ENCODE assay signal across 8 cellular contexts in genomic region chr16:1920727-1921155, GRCh38. TPM values are rescaled to one million over a fixed set of nuclear protein-coding genes. Genes with fewer than 3 reads are reported as not detected.
DNase-seq lines count a peak whose midpoint lies in the region; ATAC-seq, FAIRE-seq and TF ChIP-seq lines count a peak whose summit lies in the region.

No MANE protein-coding gene starts in this region.

- ATAC-seq in activated naive CD4-positive, alpha-beta T cell treated with anti-CD3 and anti-CD28 coated beads, Interleukin-2, amount 50 U/mL, for 72 hours = peak; percentile 29 to 76

- H3K27ac ChIP-seq in endothelial cell of umbilical vein (ENCODE audit: insufficient read depth, low read depth, low read length) (no peak overlapping the region), testis (no peak overlapping the region), esophagus squamous epithelium (no peak overlapping the region), smooth muscle cell (ENCODE audit: low read depth) (no peak overlapping the region)

- H3K36me3 Mint-ChIP-seq in activated naive CD4-positive, alpha-beta T cell treated with anti-CD3 and anti-CD28 coated beads, Interleukin-2, amount 50 U/mL, for 72 hours = peaks cover 0 to 10% of the 10 kb centered on the region in 2 donors
- H3K36me3 Mint-ChIP-seq in activated naive CD4-positive, alpha-beta T cell treated with anti-CD3 and anti-CD28 coated beads for 36 hours (ENCODE audit: low read depth) = no peaks in the 10 kb centered on the region

- H2AFZ ChIP-seq in endothelial cell of umbilical vein (ENCODE audit: low read depth, low read length) (no peak overlapping the region), smooth muscle cell (ENCODE audit: low read depth) (no peak overlapping the region)

- H3K4me1 ChIP-seq in endothelial cell of umbilical vein (ENCODE audit: control insufficient read depth, extremely low read depth, insufficient read depth, low read length) = no peaks in the 10 kb centered on the region
- H3K4me1 ChIP-seq in testis = peaks cover 9% of the 10 kb centered on the region
- peaks cover 32 to 66% (median 34%) of the 10 kb centered on the region in 3 donors for H3K4me1 ChIP-seq in esophagus squamous epithelium
- peaks cover 14% of the 10 kb centered on the region for H3K4me1 ChIP-seq in smooth muscle cell (ENCODE audit: low read depth)

- H3K27me3 ChIP-seq in endothelial cell of umbilical vein (ENCODE audit: control insufficient read depth in 2 of 2, insufficient read depth in 2 of 2, low read length in 2 of 2) = peaks cover 44 to 51% of the 10 kb centered on the region in 2 experiments
- no peaks in the 10 kb centered on the region for H3K27me3 ChIP-seq in testis
- H3K27me3 ChIP-seq in esophagus squamous epithelium = peaks cover 11 to 94% (median 17%) of the 10 kb centered on the region in 4 donors
- peaks cover 50% of the 10 kb centered on the region for H3K27me3 ChIP-seq in smooth muscle cell (ENCODE audit: low read depth)

- POLR2A ChIA-PET in endothelial cell of umbilical vein (lab: Charles Lee) = no interaction called here

- no peak overlapping the region for H3K4me3 Mint-ChIP-seq in activated naive CD4-positive, alpha-beta T cell treated with anti-CD3 and anti-CD28 coated beads for 36 hours

- intact Hi-C loops in activated naive CD4-positive, alpha-beta T cell treated with anti-CD3 and anti-CD28 coated beads for 36 hours (cut with micrococcal nuclease) = no loop called here
- intact Hi-C loops in endothelial cell of umbilical vein (cut with micrococcal nuclease) = no loop called here
- intact Hi-C loops in testis (cut with DNase I; ENCODE audit: low total_unique reads) = no loop called here
- intact Hi-C loops in esophagus squamous epithelium (cut with DNase I) = loop anchor here (5.0 kb wide), 1 partner anchor 58 kb away; no protein-coding TSS in a partner anchor

- peaks cover 4% of the 10 kb centered on the region for H3K4me1 Mint-ChIP-seq in activated naive CD4-positive, alpha-beta T cell treated with anti-CD3 and anti-CD28 coated beads for 36 hours (ENCODE audit: low read depth)

- H3K4me2 ChIP-seq in endothelial cell of umbilical vein (ENCODE audit: insufficient read depth, low read length) = no peak overlapping the region
- H3K4me2 ChIP-seq in smooth muscle cell = no peak overlapping the region

- DNase-seq in activated naive CD4-positive, alpha-beta T cell treated with anti-CD3 and anti-CD28 coated beads, Interleukin-2, amount 50 U/mL, for 72 hours (ENCODE audit: low spot score in 2 of 2) = peak in 1 of 2 donors; percentile 46
- DNase-seq in activated naive CD4-positive, alpha-beta T cell treated with anti-CD3 and anti-CD28 coated beads for 36 hours = no peak
- peak; percentile 34 for DNase-seq in NOMO-1 treated with DMSO at 0.1 percent for 48 hours (lab: John Stamatoyannopoulos, UW; ENCODE audit: unreplicated experiment)
- DNase-seq in endothelial cell of umbilical vein (ENCODE audit: low read depth, low spot score) = peak; percentile 29
- DNase-seq in testis = peak; percentile 37
- no peak for DNase-seq in esophagus squamous epithelium (lab: John Stamatoyannopoulos, UW)
- DNase-seq in smooth muscle cell (lab: John Stamatoyannopoulos, UW; ENCODE audit: unreplicated experiment) = no peak
- DNase-seq in GF-D8 (lab: John Stamatoyannopoulos, UW) = no peak

- H3K79me2 ChIP-seq in endothelial cell of umbilical vein (ENCODE audit: control insufficient read depth, insufficient read depth, low read length) = no peaks in the 10 kb centered on the region
- no peaks in the 10 kb centered on the region for H3K79me2 ChIP-seq in smooth muscle cell (ENCODE audit: low read depth)

- CTCF ChIA-PET in activated naive CD4-positive, alpha-beta T cell treated with anti-CD3 and anti-CD28 coated beads for 36 hours (lab: Charles Lee) = no interaction called here
- CTCF ChIA-PET in endothelial cell of umbilical vein (lab: Charles Lee) = no interaction called here

- no TSS peak for BruUV-seq in endothelial cell of umbilical vein (replicated peaks; lab: Mats Ljungman, UMichigan)

- no peaks in the 10 kb centered on the region for H3K36me3 ChIP-seq in endothelial cell of umbilical vein (ENCODE audit: control insufficient read depth in 2 of 2, extremely low read depth in 1 of 2, insufficient read depth in 2 of 2, low read length in 2 of 2)
- no peaks in the 10 kb centered on the region for H3K36me3 ChIP-seq in testis (ENCODE audit: low read depth, missing control alignments)
- no peaks in the 10 kb centered on the region for H3K36me3 ChIP-seq in esophagus squamous epithelium
- no peaks in the 10 kb centered on the region for H3K36me3 ChIP-seq in smooth muscle cell (ENCODE audit: low read depth)

- H3K27me3 Mint-ChIP-seq in activated naive CD4-positive, alpha-beta T cell treated with anti-CD3 and anti-CD28 coated beads for 36 hours (ENCODE audit: low read depth) = peaks cover 58% of the 10 kb centered on the region

- no peak overlapping the region for H3K9ac ChIP-seq in endothelial cell of umbilical vein (replicated peaks; ENCODE audit: extremely low read depth, insufficient read depth, low read length)
- no peak overlapping the region for H3K9ac ChIP-seq in smooth muscle cell (ENCODE audit: low read depth)

- H3K9me1 ChIP-seq in endothelial cell of umbilical vein (replicated peaks; ENCODE audit: control insufficient read depth, extremely low read depth, insufficient read depth, low read length) = no peaks in the 10 kb centered on the region

- dilution Hi-C loops in endothelial cell of umbilical vein (cut with MboI; ENCODE audit: extremely low pct_ligation_motif_present, low sequenced_read_pairs) = no loop called here

- no peak for FAIRE-seq in endothelial cell of umbilical vein (lab: Jason Lieb, UNC)

- TF ChIP-seq POLR2A in endothelial cell of umbilical vein (IDR thresholded peaks at IDR 0.05; ENCODE audit: low read depth, low read length) (no peak), testis (IDR thresholded peaks at IDR 0.05) (no peak), esophagus squamous epithelium (IDR thresholded peaks at IDR 0.05) (no peak)

- H3K9me3 ChIP-seq in endothelial cell of umbilical vein (replicated peaks; ENCODE audit: control insufficient read depth, insufficient read depth, low read length) (no peaks in the 10 kb centered on the region), testis (no peaks in the 10 kb centered on the region), esophagus squamous epithelium (no peaks in the 10 kb centered on the region), smooth muscle cell (replicated peaks; ENCODE audit: low read depth) (no peaks in the 10 kb centered on the region)

- no peaks in the 10 kb centered on the region for H3F3A ChIP-seq in smooth muscle cell (ENCODE audit: low read depth)

- TF ChIP-seq CTCF in endothelial cell of umbilical vein (IDR thresholded peaks at IDR 0.05; ENCODE audit: extremely low read depth in 1 of 2, insufficient read depth in 1 of 2, low read depth in 1 of 2, low read length in 2 of 2) (no peak), testis (IDR thresholded peaks at IDR 0.05) (no peak), esophagus squamous epithelium (IDR thresholded peaks at IDR 0.05) (no peak), smooth muscle cell (IDR thresholded peaks at IDR 0.05; ENCODE audit: borderline replicate concordance, insufficient read depth, poor library complexity, severe bottlenecking) (no peak)

- H3K27ac Mint-ChIP-seq in activated naive CD4-positive, alpha-beta T cell treated with anti-CD3 and anti-CD28 coated beads, Interleukin-2, amount 50 U/mL, for 72 hours = no peak overlapping the region
- no peak overlapping the region for H3K27ac Mint-ChIP-seq in activated naive CD4-positive, alpha-beta T cell treated with anti-CD3 and anti-CD28 coated beads for 36 hours

- no peaks in the 10 kb centered on the region for H4K20me1 ChIP-seq in endothelial cell of umbilical vein (replicated peaks; ENCODE audit: control insufficient read depth, extremely low read depth, insufficient read depth, low read length)
- no peaks in the 10 kb centered on the region for H4K20me1 ChIP-seq in smooth muscle cell (ENCODE audit: low read depth)

- H3K4me3 ChIP-seq in endothelial cell of umbilical vein (replicated peaks in 1 of 3; ENCODE audit: insufficient read depth in 1 of 3, low read depth in 1 of 3, low read length in 3 of 3) = no peak overlapping the region
- H3K4me3 ChIP-seq in testis = no peak overlapping the region
- no peak overlapping the region for H3K4me3 ChIP-seq in esophagus squamous epithelium
- H3K4me3 ChIP-seq in smooth muscle cell = no peak overlapping the region

- H3K9me3 Mint-ChIP-seq in activated naive CD4-positive, alpha-beta T cell treated with anti-CD3 and anti-CD28 coated beads, Interleukin-2, amount 50 U/mL, for 72 hours = peaks cover 0 to 3% of the 10 kb centered on the region in 2 donors
- H3K9me3 Mint-ChIP-seq in activated naive CD4-positive, alpha-beta T cell treated with anti-CD3 and anti-CD28 coated beads for 36 hours = no peaks in the 10 kb centered on the region

- WGBS in testis, 2 donors = 25 to 35% methylated on average over 12 to 15 of the region's 15 CpGs
- 14 to 23% methylated on average over 8 to 15 of the region's 15 CpGs for WGBS in esophagus squamous epithelium, 2 donors
- 11% methylated on average over 14 of the region's 15 CpGs for WGBS in smooth muscle cell (ENCODE audit: low lambda C conversion rate)

RNA-seq across cellular contexts. Expression of gene HS3ST6, which starts 2.5 kb away (rescaled TPM):
- total RNA-seq in activated naive CD4-positive, alpha-beta T cell treated with anti-CD3 and anti-CD28 coated beads, Interleukin-2, amount 50 U/mL, for 72 hours = not detected
- total RNA-seq in activated naive CD4-positive, alpha-beta T cell treated with anti-CD3 and anti-CD28 coated beads for 36 hours = not detected
- total RNA-seq in endothelial cell of umbilical vein (not detected in 2 replicates), testis (1 to 10 TPM in 1 of 2 donors, under 1 TPM in 1; 0.94 to 1.6 TPM), esophagus squamous epithelium (1 to 10 TPM; 1.6 to 9.9 (median 6.3) TPM), smooth muscle cell (not detected in 2 replicates)
- polyA plus RNA-seq in endothelial cell of umbilical vein (not detected in 2 replicates), testis (ENCODE audit: insufficient read depth, low read depth, low replicate concordance) (0.34 TPM), smooth muscle cell (not detected in 2 replicates)
- not detected in 2 replicates for polyA plus RNA-seq in endothelial cell of umbilical vein (2011; cell fraction: cytosol; rRNA removed)
- not detected in 2 replicates for polyA plus RNA-seq in endothelial cell of umbilical vein (2011; cell fraction: nucleus; rRNA removed)
- polyA plus RNA-seq in endothelial cell of umbilical vein (2012) = not detected in 2 replicates
- not detected in 2 replicates for polyA minus RNA-seq in endothelial cell of umbilical vein
- not detected for polyA minus RNA-seq in endothelial cell of umbilical vein (2011; cell fraction: cytosol; rRNA and poly(A)+ RNA removed)
- polyA minus RNA-seq in endothelial cell of umbilical vein (2011; cell fraction: nucleus; rRNA and poly(A)+ RNA removed) = not detected in 2 replicates

RNA-seq across cellular contexts. Expression of gene MSRB1, which starts 22.3 kb away (rescaled TPM):
- total RNA-seq in activated naive CD4-positive, alpha-beta T cell treated with anti-CD3 and anti-CD28 coated beads, Interleukin-2, amount 50 U/mL, for 72 hours = 10 to 100 TPM; 17.3 to 41.7 TPM
- total RNA-seq in activated naive CD4-positive, alpha-beta T cell treated with anti-CD3 and anti-CD28 coated beads for 36 hours = 10 to 100 TPM in 1 of 2 experiments, 1 to 10 TPM in 1; 8.5 to 11.0 TPM
- 20.7 and 25.0 TPM in 2 replicates for total RNA-seq in endothelial cell of umbilical vein
- polyA plus RNA-seq in endothelial cell of umbilical vein = 42.1 and 54.6 TPM in 2 replicates
- 36.9 and 41.4 TPM in 2 replicates for polyA plus RNA-seq in endothelial cell of umbilical vein (2011; cell fraction: cytosol; rRNA removed)
- 11.0 and 14.4 TPM in 2 replicates for polyA plus RNA-seq in endothelial cell of umbilical vein (2011; cell fraction: nucleus; rRNA removed)
- polyA plus RNA-seq in endothelial cell of umbilical vein (2012) = 31.7 and 31.9 TPM in 2 replicates
- 28.6 and 30.2 TPM in 2 replicates for polyA minus RNA-seq in endothelial cell of umbilical vein
- polyA minus RNA-seq in endothelial cell of umbilical vein (2011; cell fraction: cytosol; rRNA and poly(A)+ RNA removed) = 19.6 TPM
- polyA minus RNA-seq in endothelial cell of umbilical vein (2011; cell fraction: nucleus; rRNA and poly(A)+ RNA removed) = 4.9 and 5.0 TPM in 2 replicates
- 10 to 100 TPM; 17.5 to 19.8 TPM for total RNA-seq in testis
- polyA plus RNA-seq in testis (ENCODE audit: insufficient read depth, low read depth, low replicate concordance) = 35.2 TPM
- total RNA-seq in esophagus squamous epithelium = 10 to 100 TPM; 20.1 to 36.4 (median 21.0) TPM
- total RNA-seq in smooth muscle cell = 9.4 and 9.9 TPM in 2 replicates
- 21.8 TPM in 2 replicates for polyA plus RNA-seq in smooth muscle cell

RNA-seq across cellular contexts. Expression of gene RPL3L, which starts 33.7 kb away (rescaled TPM):
- total RNA-seq in activated naive CD4-positive, alpha-beta T cell treated with anti-CD3 and anti-CD28 coated beads, Interleukin-2, amount 50 U/mL, for 72 hours = not detected
- not detected for total RNA-seq in activated naive CD4-positive, alpha-beta T cell treated with anti-CD3 and anti-CD28 coated beads for 36 hours
- total RNA-seq in endothelial cell of umbilical vein (not detected in 2 replicates), testis (1 to 10 TPM; 7.3 to 9.8 TPM), esophagus squamous epithelium (not detected), smooth muscle cell (not detected in 2 replicates)
- polyA plus RNA-seq in endothelial cell of umbilical vein (not detected in 2 replicates), testis (ENCODE audit: insufficient read depth, low read depth, low replicate concordance) (10.4 TPM), smooth muscle cell (0.21 TPM in 1 of 2 replicates, not detected in the other)
- not detected in 2 replicates for polyA plus RNA-seq in endothelial cell of umbilical vein (2011; cell fraction: cytosol; rRNA removed)
- polyA plus RNA-seq in endothelial cell of umbilical vein (2011; cell fraction: nucleus; rRNA removed) = not detected in 2 replicates
- not detected in 2 replicates for polyA plus RNA-seq in endothelial cell of umbilical vein (2012)
- polyA minus RNA-seq in endothelial cell of umbilical vein = not detected in 2 replicates
- polyA minus RNA-seq in endothelial cell of umbilical vein (2011; cell fraction: cytosol; rRNA and poly(A)+ RNA removed) = 2.6 TPM
- not detected in 2 replicates for polyA minus RNA-seq in endothelial cell of umbilical vein (2011; cell fraction: nucleus; rRNA and poly(A)+ RNA removed)

RNA-seq across cellular contexts. Expression of gene NDUFB10, which starts 38.6 kb away (rescaled TPM):
- total RNA-seq in activated naive CD4-positive, alpha-beta T cell treated with anti-CD3 and anti-CD28 coated beads, Interleukin-2, amount 50 U/mL, for 72 hours = 10 to 100 TPM; 63.4 to 98.8 TPM
- total RNA-seq in activated naive CD4-positive, alpha-beta T cell treated with anti-CD3 and anti-CD28 coated beads for 36 hours = 100 to 1,000 TPM; 111 TPM
- total RNA-seq in endothelial cell of umbilical vein (124 and 144 TPM in 2 replicates), testis (100 to 1,000 TPM; 127 to 211 TPM), esophagus squamous epithelium (100 to 1,000 TPM; 172 to 215 (median 189) TPM), smooth muscle cell (125 and 176 TPM in 2 replicates)
- polyA plus RNA-seq in endothelial cell of umbilical vein (167 and 192 TPM in 2 replicates), testis (ENCODE audit: insufficient read depth, low read depth, low replicate concordance) (186 TPM), smooth muscle cell (278 and 295 TPM in 2 replicates)
- polyA plus RNA-seq in endothelial cell of umbilical vein (2011; cell fraction: cytosol; rRNA removed) = 174 and 195 TPM in 2 replicates
- 52.2 and 65.4 TPM in 2 replicates for polyA plus RNA-seq in endothelial cell of umbilical vein (2011; cell fraction: nucleus; rRNA removed)
- polyA plus RNA-seq in endothelial cell of umbilical vein (2012) = 171 and 179 TPM in 2 replicates
- polyA minus RNA-seq in endothelial cell of umbilical vein = 78.1 and 86.3 TPM in 2 replicates
- polyA minus RNA-seq in endothelial cell of umbilical vein (2011; cell fraction: cytosol; rRNA and poly(A)+ RNA removed) = 204 TPM
- polyA minus RNA-seq in endothelial cell of umbilical vein (2011; cell fraction: nucleus; rRNA and poly(A)+ RNA removed) = 15.7 and 31.7 TPM in 2 replicates

RNA-seq across cellular contexts. Expression of gene RPS2, which starts 43.9 kb away (rescaled TPM):
- 1,000 to 10,000 TPM; 5,211 to 5,668 TPM for total RNA-seq in activated naive CD4-positive, alpha-beta T cell treated with anti-CD3 and anti-CD28 coated beads, Interleukin-2, amount 50 U/mL, for 72 hours
- total RNA-seq in activated naive CD4-positive, alpha-beta T cell treated with anti-CD3 and anti-CD28 coated beads for 36 hours = 1,000 to 10,000 TPM; 7,042 to 7,057 TPM
- 2,793 and 3,036 TPM in 2 replicates for total RNA-seq in endothelial cell of umbilical vein
- polyA plus RNA-seq in endothelial cell of umbilical vein = 9,021 and 12,733 TPM in 2 replicates
- polyA plus RNA-seq in endothelial cell of umbilical vein (2011; cell fraction: cytosol; rRNA removed) = 5,798 and 6,829 TPM in 2 replicates
- polyA plus RNA-seq in endothelial cell of umbilical vein (2011; cell fraction: nucleus; rRNA removed) = 1,513 and 2,235 TPM in 2 replicates
- polyA plus RNA-seq in endothelial cell of umbilical vein (2012) = 4,015 and 4,701 TPM in 2 replicates
- 3,353 and 3,779 TPM in 2 replicates for polyA minus RNA-seq in endothelial cell of umbilical vein
- polyA minus RNA-seq in endothelial cell of umbilical vein (2011; cell fraction: cytosol; rRNA and poly(A)+ RNA removed) = 3,731 TPM
- 379 and 607 TPM in 2 replicates for polyA minus RNA-seq in endothelial cell of umbilical vein (2011; cell fraction: nucleus; rRNA and poly(A)+ RNA removed)
- 1,000 to 10,000 TPM in 1 of 2 donors, 100 to 1,000 TPM in 1; 744 to 1,779 TPM for total RNA-seq in testis
- 1,272 TPM for polyA plus RNA-seq in testis (ENCODE audit: insufficient read depth, low read depth, low replicate concordance)
- total RNA-seq in esophagus squamous epithelium = 1,000 to 10,000 TPM; 1,980 to 2,837 (median 2,292) TPM
- 2,263 and 2,576 TPM in 2 replicates for total RNA-seq in smooth muscle cell
- polyA plus RNA-seq in smooth muscle cell = 2,041 and 2,061 TPM in 2 replicates

Comparison
In these comparisons a context has a peak if more than half of its experiments do, and no peak if none do; other contexts are left out.
1. DNase-seq: peak in NOMO-1 treated with DMSO at 0.1 percent for 48 hours (single experiment), endothelial cell of umbilical vein (single experiment) and testis (single experiment); none in activated naive CD4-positive, alpha-beta T cell treated with anti-CD3 and anti-CD28 coated beads for 36 hours (single experiment), esophagus squamous epithelium (single experiment), smooth muscle cell (single experiment) and GF-D8 (single experiment).